In genomic region chr22:50271011-50271394, GRCh38 we compare ENCODE assay signal across 1 cellular context.
TF ChIP-seq lines count a peak whose summit lies in the region.

No MANE protein-coding gene starts in this region.

TF ChIP-seq in HEK293, 187 proteins besides CTCF, POLR2A, EP300 and RAD21 (continued from another document):
- TF ChIP-seq ZBTB11 (tag by site-specific recombination; conservative IDR thresholded peaks at IDR 0.05; ENCODE audit: low read depth) = 0 out of 2 replicates have a peak, but pooled peaks have one; percentile 19
- TF ChIP-seq YY1 (tag by site-specific recombination; IDR thresholded peaks at IDR 0.05) = no peak
- no peak for TF ChIP-seq OVOL3 (tag by site-specific recombination; IDR thresholded peaks at IDR 0.05)
- TF ChIP-seq ZNF510 (tag by site-specific recombination; IDR thresholded peaks at IDR 0.05; ENCODE audit: insufficient replicate concordance) = no peak
- TF ChIP-seq REST (tag by site-specific recombination; IDR thresholded peaks at IDR 0.05) = 0 out of 2 replicates have a peak, but pooled peaks have one; percentile 11
- TF ChIP-seq ZNF239 (tag by site-specific recombination; IDR thresholded peaks at IDR 0.05) = no peak
- no peak for TF ChIP-seq ZNF76 (tag by site-specific recombination; IDR thresholded peaks at IDR 0.05; ENCODE audit: borderline replicate concordance, low read depth)
- TF ChIP-seq ZBTB8A (tag by site-specific recombination; IDR thresholded peaks at IDR 0.05) = no peak
